ENCODE assay signal across 17 cellular contexts in the genomic region with DNA sequence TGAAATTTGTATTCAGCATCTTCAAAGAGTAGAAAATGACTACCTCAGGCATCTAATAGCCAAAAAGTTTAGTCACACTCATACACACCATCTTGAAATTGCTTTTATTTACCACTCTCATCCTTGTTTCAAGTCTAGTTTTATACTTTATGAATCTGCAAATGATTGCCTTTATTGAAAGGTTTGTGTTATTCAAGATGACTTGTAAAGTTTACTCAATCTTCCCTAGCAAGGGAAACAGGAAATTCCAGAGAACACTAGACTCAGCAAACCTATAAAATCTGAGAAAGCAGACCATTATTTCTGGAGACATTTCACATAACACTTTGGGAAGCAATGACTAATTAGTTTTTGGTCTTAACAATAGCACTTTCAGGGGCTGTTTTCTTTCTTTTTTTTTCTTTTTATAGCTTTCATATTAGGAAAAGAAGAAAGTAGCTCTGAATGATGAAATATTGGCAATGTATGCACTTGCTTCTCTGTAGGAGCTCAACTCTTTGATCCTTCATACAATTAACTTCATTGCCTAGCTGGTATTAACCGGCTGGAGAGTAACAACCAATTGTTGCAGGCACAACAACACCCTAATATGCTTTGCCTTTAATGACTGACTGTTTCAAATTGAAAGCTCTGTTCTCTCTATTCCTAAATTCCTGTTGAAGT.
DNase-seq lines count a peak whose midpoint lies in the region; ATAC-seq and TF ChIP-seq lines count a peak whose summit lies in the region.
"Had no signal": no experiment of that assay in that cellular context is flagged by ENCODE, and none has a peak within 500 bp of the region (broad histone marks: within the 10 kb centered on the region; RNA-seq: fewer than 3 reads in every experiment).

No MANE protein-coding gene starts in this region.

- H2AFZ ChIP-seq in ACC112 (ENCODE audit: low read length, unreplicated experiment): peak overlapping the region; percentile 69
- peak overlapping the region; percentile 58 for H2AFZ ChIP-seq in mammary epithelial cell (ENCODE audit: low read depth, low read length)

- in situ Hi-C loops in mammary epithelial cell (cut with MboI; ENCODE audit: low sequenced_read_pairs in 2 of 2): no loop called here

- H3K4me1 ChIP-seq in ACC112 (ENCODE audit: control insufficient read depth, insufficient read depth, low read length, unreplicated experiment) (peaks cover 29% of the 10 kb centered on the region), mammary epithelial cell (ENCODE audit: insufficient read depth, low read length) (peaks cover 25% of the 10 kb centered on the region)

- ATAC-seq in GM21619 (IDR thresholded peaks at IDR 0.05; ENCODE audit: unreplicated experiment) (no peak), HG02840 (IDR thresholded peaks at IDR 0.05; ENCODE audit: low FRiP score, unreplicated experiment) (no peak)
- ATAC-seq: natural killer cell treated with Interleukin-12 subunit alpha and Interleukin-12 subunit beta and Interleukin-15 and Interleukin-18, amount 100 ng/mL, for 72 hours had no signal

- no TSS peak for BruUV-seq in mammary epithelial cell (replicated peaks; lab: Mats Ljungman, UMichigan)

- H3K4me3 ChIP-seq in ACC112 (ENCODE audit: low read depth, low read length): no peak overlapping the region
- no peak overlapping the region for H3K4me3 ChIP-seq in mammary epithelial cell (replicated peaks in 1 of 3; ENCODE audit: insufficient read depth in 1 of 3, low read depth in 2 of 3, low read length in 3 of 3)
- H3K4me3 ChIP-seq: esophagus squamous epithelium, upper lobe of left lung had no signal

- H3K36me3 ChIP-seq in ACC112 (ENCODE audit: insufficient read depth, low read length): no peaks in the 10 kb centered on the region
- H3K36me3 ChIP-seq in mammary epithelial cell (ENCODE audit: insufficient read depth, low read length): no peaks in the 10 kb centered on the region
- H3K36me3 ChIP-seq: esophagus squamous epithelium, upper lobe of left lung had no signal

- H4K20me1 ChIP-seq in mammary epithelial cell (ENCODE audit: insufficient read depth, low read length): no peaks in the 10 kb centered on the region

- CTCF ChIA-PET in mammary epithelial cell (lab: Charles Lee; ENCODE audit: low non-redundant PET): no interaction called here

- H3K9ac ChIP-seq in mammary epithelial cell (ENCODE audit: insufficient read depth, low read length): no peak overlapping the region

- DNase-seq in HT1080 (ENCODE audit: low read depth) (peak; percentile 67), mammary epithelial cell (peak; percentile 69), kidney glomerular epithelial cell (lab: John Stamatoyannopoulos, UW) (peak; percentile 36), NCI-H2227 treated with DMSO at 0.1 percent for 48 hours (lab: John Stamatoyannopoulos, UW) (no peak)
- no peak for DNase-seq in activated CD4-positive, alpha-beta T cell treated with anti-CD3 and anti-CD28 coated beads for 4 hours
- DNase-seq: activated CD4-positive, alpha-beta memory T cell treated with anti-CD3 and anti-CD28 coated beads, Interleukin-2, amount 10 ng/mL, durations not matched to agents 7 days and 5 days; activated gamma-delta T cell; cerebellar nuclear complex; DMS153; esophagus squamous epithelium; NCI-H2171 treated with DMSO at 0.1 percent for 48 hours; T-helper 2 cell; upper lobe of left lung had no signal

- intact Hi-C loops in mammary epithelial cell (cut with micrococcal nuclease): no loop called here

- H3K27ac ChIP-seq in ACC112 (ENCODE audit: low read depth, low read length) (no peak overlapping the region), mammary epithelial cell (ENCODE audit: insufficient read depth, low read depth, low read length) (no peak overlapping the region)
- H3K27ac ChIP-seq: esophagus squamous epithelium, upper lobe of left lung had no signal

- dilution Hi-C loops in mammary epithelial cell (cut with HindIII; ENCODE audit: low sequenced_read_pairs): no loop called here

- H3K4me2 ChIP-seq in mammary epithelial cell (ENCODE audit: insufficient read depth, low read depth, low read length): peak overlapping the region; percentile 26

- H3K79me2 ChIP-seq in ACC112 (ENCODE audit: control insufficient read depth, insufficient read depth, low read length, unreplicated experiment): no peaks in the 10 kb centered on the region
- no peaks in the 10 kb centered on the region for H3K79me2 ChIP-seq in mammary epithelial cell (ENCODE audit: insufficient read depth, low read length)

- no peak for TF ChIP-seq CTCF in mammary epithelial cell (conservative IDR thresholded peaks at IDR 0.05 in 1 of 2, IDR thresholded peaks at IDR 0.05 in 1 of 2; ENCODE audit: extremely low read depth in 1 of 2, insufficient read depth in 1 of 2, low read depth in 1 of 2, low read length in 2 of 2)

- no peaks in the 10 kb centered on the region for H3K27me3 ChIP-seq in ACC112 (ENCODE audit: insufficient read depth, low read length)
- no peaks in the 10 kb centered on the region for H3K27me3 ChIP-seq in mammary epithelial cell (ENCODE audit: insufficient read depth, low read length)
- H3K27me3 ChIP-seq: esophagus squamous epithelium, upper lobe of left lung had no signal

- H3K9me3 ChIP-seq in mammary epithelial cell (replicated peaks; ENCODE audit: insufficient read depth, low read length): no peaks in the 10 kb centered on the region
- H3K9me3 ChIP-seq: esophagus squamous epithelium, upper lobe of left lung had no signal

- WGBS in mammary epithelial cell (ENCODE audit: low coverage, missing lambda C conversion rate): 36% methylated on average over 1 of the region's 1 CpG

Comparison
In these comparisons a context has a peak if more than half of its experiments do, and no peak if none do; other contexts are left out.
1. DNase-seq: peak in HT1080 (single experiment), mammary epithelial cell (single experiment) and kidney glomerular epithelial cell (single experiment); none in activated CD4-positive, alpha-beta T cell treated with anti-CD3 and anti-CD28 coated beads for 4 hours (0 of 2) and NCI-H2227 treated with DMSO at 0.1 percent for 48 hours (single experiment).